22 cellular contexts compared by ENCODE assay signal in the genomic region with DNA sequence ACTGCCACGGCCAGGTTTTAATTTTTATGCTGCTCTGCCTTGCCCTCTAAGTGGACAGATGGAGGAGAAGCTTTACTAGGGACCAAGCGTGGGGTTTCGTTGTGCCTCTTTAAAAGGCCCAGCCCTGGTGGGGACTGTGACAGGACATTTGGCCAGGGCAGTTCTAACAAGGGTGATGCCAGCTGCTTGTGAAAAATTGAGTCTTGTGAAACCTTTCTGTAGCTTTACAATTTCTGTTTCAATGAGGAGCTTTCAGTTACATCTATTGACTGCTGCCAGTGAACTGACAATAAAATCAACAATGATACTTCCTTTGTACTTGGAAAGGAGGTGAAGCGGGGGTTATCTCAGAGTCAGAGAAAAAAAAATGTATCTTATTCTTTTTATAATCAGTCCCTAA.
"Had no signal": no experiment of that assay in that cellular context is flagged by ENCODE, and none has a peak within 500 bp of the region (broad histone marks: within the 10 kb centered on the region; RNA-seq: fewer than 3 reads in every experiment).

No MANE protein-coding gene starts in this region.

- H3K9me3 Mint-ChIP-seq: activated naive CD4-positive, alpha-beta T cell treated with anti-CD3 and anti-CD28 coated beads, Interleukin-2, amount 50 U/mL, for 72 hours; endodermal cell; natural killer cell treated with Interleukin-12 subunit alpha and Interleukin-12 subunit beta and Interleukin-15 and Interleukin-18, amount 100 ng/mL, for 72 hours had no signal

- DNase-seq: activated CD4-positive, alpha-beta T cell treated with anti-CD3 and anti-CD28 coated beads, Interleukin-2, amount 50 U/mL, for 4 hours; activated CD8-positive, alpha-beta memory T cell treated with anti-CD3 and anti-CD28 coated beads, Interleukin-2, amount 10 ng/mL, durations not matched to agents 7 days and 5 days; activated effector memory CD4-positive, alpha-beta T cell treated with anti-CD3 and anti-CD28 coated beads, Interleukin-2, amount 50 U/mL, for 16 hours; activated T-cell treated with anti-CD3 and anti-CD28 coated beads, Interleukin-2, amount 50 U/mL, for 1 hour; dorsolateral prefrontal cortex; endodermal cell; erythroblast; gastrocnemius medialis; heart left ventricle; immature natural killer cell; mesenchymal stem cell; nucleus accumbens; posterior cingulate gyrus; stimulated activated CD4-positive, alpha-beta T cell treated with anti-CD3 and anti-CD28 coated beads, Interleukin-4, amount 100 ng/mL, for 24 hours; stimulated activated naive CD4-positive, alpha-beta T cell; substantia nigra; transverse colon had no signal

- H3K27ac ChIP-seq: cardiac muscle cell, dorsolateral prefrontal cortex, gastrocnemius medialis, heart left ventricle, transverse colon, vagina had no signal

- H3K36me3 ChIP-seq: cardiac muscle cell, gastrocnemius medialis, heart left ventricle, transverse colon, vagina had no signal

- H3K4me1 ChIP-seq: gastrocnemius medialis, transverse colon, vagina had no signal

- H3K4me1 Mint-ChIP-seq: activated CD8-positive, alpha-beta memory T cell treated with anti-CD3 and anti-CD28 coated beads, Interleukin-2, amount 10 ng/mL, durations not matched to agents 7 days and 5 days; endodermal cell; immature natural killer cell had no signal

- H3K4me3 ChIP-seq: cardiac muscle cell, dorsolateral prefrontal cortex, gastrocnemius medialis, heart left ventricle, transverse colon, vagina had no signal

- H3K4me3 Mint-ChIP-seq: activated CD8-positive, alpha-beta memory T cell treated with anti-CD3 and anti-CD28 coated beads, Interleukin-2, amount 10 ng/mL, durations not matched to agents 7 days and 5 days; endodermal cell; immature natural killer cell; natural killer cell treated with Interleukin-12 subunit alpha and Interleukin-12 subunit beta and Interleukin-15 and Interleukin-18, amount 100 ng/mL, for 72 hours had no signal

- H3K36me3 Mint-ChIP-seq: activated CD8-positive, alpha-beta memory T cell treated with anti-CD3 and anti-CD28 coated beads, Interleukin-2, amount 10 ng/mL, durations not matched to agents 7 days and 5 days; activated naive CD4-positive, alpha-beta T cell treated with anti-CD3 and anti-CD28 coated beads, Interleukin-2, amount 50 U/mL, for 72 hours; immature natural killer cell; natural killer cell treated with Interleukin-12 subunit alpha and Interleukin-12 subunit beta and Interleukin-15 and Interleukin-18, amount 100 ng/mL, for 72 hours had no signal

- H3K9me3 ChIP-seq: gastrocnemius medialis, heart left ventricle, transverse colon, vagina had no signal

- ATAC-seq: activated CD4-positive, CD25-positive, alpha-beta regulatory T cell treated with anti-CD3 and anti-CD28 coated beads, Interleukin-2, amount 50 U/mL, for 24 hours; activated CD8-positive, alpha-beta memory T cell treated with anti-CD3 and anti-CD28 coated beads, Interleukin-2, amount 10 ng/mL, durations not matched to agents 7 days and 5 days; activated naive CD4-positive, alpha-beta T cell treated with anti-CD3 and anti-CD28 coated beads, Interleukin-2, amount 50 U/mL, for 72 hours; heart left ventricle; natural killer cell treated with Interleukin-12 subunit alpha and Interleukin-12 subunit beta and Interleukin-15 and Interleukin-18, amount 100 ng/mL, for 72 hours had no signal

- H3K27ac Mint-ChIP-seq: activated CD8-positive, alpha-beta memory T cell treated with anti-CD3 and anti-CD28 coated beads, Interleukin-2, amount 10 ng/mL, durations not matched to agents 7 days and 5 days; activated naive CD4-positive, alpha-beta T cell treated with anti-CD3 and anti-CD28 coated beads, Interleukin-2, amount 50 U/mL, for 72 hours; endodermal cell; immature natural killer cell; natural killer cell treated with Interleukin-12 subunit alpha and Interleukin-12 subunit beta and Interleukin-15 and Interleukin-18, amount 100 ng/mL, for 72 hours had no signal

- H3K27me3 ChIP-seq: cardiac muscle cell, dorsolateral prefrontal cortex, gastrocnemius medialis, heart left ventricle, transverse colon, vagina had no signal
